In the genomic region with DNA sequence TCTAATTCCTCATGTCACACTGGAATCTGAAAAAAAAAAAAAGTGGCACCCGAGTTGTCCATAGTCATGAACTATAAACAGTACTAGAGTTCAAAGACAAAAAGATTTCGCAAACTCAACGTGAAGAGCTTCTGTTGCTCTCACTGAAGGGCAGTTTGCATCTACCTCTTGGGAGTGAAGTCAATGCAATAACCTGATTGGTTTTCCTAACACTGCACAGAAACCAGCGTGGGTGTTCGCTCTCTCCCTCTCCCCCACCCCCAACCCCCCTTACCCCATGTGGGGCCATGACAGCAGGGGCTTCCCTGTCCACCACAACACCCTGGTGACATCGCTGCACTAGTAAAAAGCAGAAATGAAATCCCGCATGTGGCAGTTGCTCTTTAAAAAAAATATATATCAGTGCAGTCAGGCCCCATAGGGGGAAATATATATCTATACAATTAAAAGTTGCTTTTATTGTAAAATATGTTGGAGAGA, we compare ENCODE assay signal across 12 cellular contexts.
DNase-seq lines count a peak whose midpoint lies in the region; ATAC-seq and TF ChIP-seq lines count a peak whose summit lies in the region.
"Had no signal": no experiment of that assay in that cellular context is flagged by ENCODE, and none has a peak within 500 bp of the region (broad histone marks: within the 10 kb centered on the region; RNA-seq: fewer than 3 reads in every experiment).

No MANE protein-coding gene starts in this region.

- no peak for TF ChIP-seq CTCF in GM10248 (IDR thresholded peaks at IDR 0.05; ENCODE audit: control extremely low read depth, extremely low read depth, low read depth, missing control alignments)
- no peak for TF ChIP-seq CTCF in SU-DHL-6 (IDR thresholded peaks at IDR 0.05; ENCODE audit: insufficient read depth, low read length, poor library complexity, severe bottlenecking)

- no peaks in the 10 kb centered on the region for H3K9me3 ChIP-seq in SU-DHL-6 (ENCODE audit: insufficient read depth, low read length)
- H3K9me3 ChIP-seq: Caco-2 had no signal

- no peak overlapping the region for H3K4me3 Mint-ChIP-seq in immature natural killer cell
- no peak overlapping the region for H3K4me3 Mint-ChIP-seq in natural killer cell treated with Interleukin-12 subunit alpha and Interleukin-12 subunit beta and Interleukin-15 and Interleukin-18, amount 100 ng/mL, for 72 hours

- no peak overlapping the region for H3K9ac ChIP-seq in SU-DHL-6 (ENCODE audit: low read length)

- no peaks in the 10 kb centered on the region for H3K79me2 ChIP-seq in SU-DHL-6 (ENCODE audit: insufficient read depth, low read length)

- no peaks in the 10 kb centered on the region for H3K27me3 ChIP-seq in SU-DHL-6 (ENCODE audit: low read length)

- no peak overlapping the region for H3K27ac Mint-ChIP-seq in immature natural killer cell
- H3K27ac Mint-ChIP-seq in natural killer cell treated with Interleukin-12 subunit alpha and Interleukin-12 subunit beta and Interleukin-15 and Interleukin-18, amount 100 ng/mL, for 72 hours: no peak overlapping the region

- peak overlapping the region; percentile 34 for H3K4me2 ChIP-seq in SU-DHL-6 (ENCODE audit: low read depth, low read length, poor library complexity, severe bottlenecking)

- DNase-seq in GM10248 (ENCODE audit: extremely low spot score): peak; percentile 90
- no peak for DNase-seq in immature natural killer cell
- no peak for DNase-seq in COLO829 (ENCODE audit: low spot score)
- no peak for DNase-seq in NCI-H748 (lab: John Stamatoyannopoulos, UW; ENCODE audit: unreplicated experiment)
- no peak for DNase-seq in natural killer cell treated with Interleukin-12 subunit alpha and Interleukin-12 subunit beta and Interleukin-15 and Interleukin-18, amount 100 ng/mL, for 72 hours (ENCODE audit: low spot score)
- DNase-seq: Caco-2; mammary epithelial cell; SHP77; stimulated activated CD4-positive, alpha-beta T cell treated with anti-CD3 and anti-CD28 coated beads, Interleukin-2, amount 100 ng/mL, for 24 hours had no signal

- H3K36me3 ChIP-seq in SU-DHL-6 (ENCODE audit: low read length): no peaks in the 10 kb centered on the region

- no peaks in the 10 kb centered on the region for H3F3A ChIP-seq in SU-DHL-6 (ENCODE audit: insufficient read depth)

- H3K4me3 ChIP-seq in SU-DHL-6 (ENCODE audit: insufficient read depth, low read length, poor library complexity, severe bottlenecking): no peak overlapping the region

- POLR2A ChIA-PET in GM10248 (lab: Yijun Ruan, JAX): no interaction called here

- ATAC-seq in GM19397 (IDR thresholded peaks at IDR 0.05; ENCODE audit: unreplicated experiment): peak; percentile 83
- peak; percentile 88 for ATAC-seq in HG03045 (IDR thresholded peaks at IDR 0.05; ENCODE audit: unreplicated experiment)
- no peak for ATAC-seq in natural killer cell treated with Interleukin-12 subunit alpha and Interleukin-12 subunit beta and Interleukin-15 and Interleukin-18, amount 100 ng/mL, for 72 hours

- H3K27me3 Mint-ChIP-seq in immature natural killer cell (ENCODE audit: low read depth in 3 of 3): no peaks in the 10 kb centered on the region
- no peaks in the 10 kb centered on the region for H3K27me3 Mint-ChIP-seq in natural killer cell treated with Interleukin-12 subunit alpha and Interleukin-12 subunit beta and Interleukin-15 and Interleukin-18, amount 100 ng/mL, for 72 hours

- no peaks in the 10 kb centered on the region for H4K20me1 ChIP-seq in SU-DHL-6 (ENCODE audit: low read depth, low read length)

- H3K27ac ChIP-seq in SU-DHL-6 (ENCODE audit: low read depth, low read length): no peak overlapping the region

- H3K4me1 Mint-ChIP-seq in immature natural killer cell: no peaks in the 10 kb centered on the region
- H3K4me1 Mint-ChIP-seq in natural killer cell treated with Interleukin-12 subunit alpha and Interleukin-12 subunit beta and Interleukin-15 and Interleukin-18, amount 100 ng/mL, for 72 hours (ENCODE audit: low read depth in 2 of 2): no peaks in the 10 kb centered on the region

- peaks cover 7 to 18% (median 15%) of the 10 kb centered on the region in 3 donors for H3K36me3 Mint-ChIP-seq in immature natural killer cell
- peaks cover 5% of the 10 kb centered on the region for H3K36me3 Mint-ChIP-seq in natural killer cell treated with Interleukin-12 subunit alpha and Interleukin-12 subunit beta and Interleukin-15 and Interleukin-18, amount 100 ng/mL, for 72 hours

- no peaks in the 10 kb centered on the region for H3K9me3 Mint-ChIP-seq in immature natural killer cell
- no peaks in the 10 kb centered on the region for H3K9me3 Mint-ChIP-seq in natural killer cell treated with Interleukin-12 subunit alpha and Interleukin-12 subunit beta and Interleukin-15 and Interleukin-18, amount 100 ng/mL, for 72 hours

- CTCF ChIA-PET in GM10248 (lab: Yijun Ruan, JAX): interaction anchor here (1.0 kb wide), 3 partner anchors 11 to 15 kb away, joined by 3 read pairs; no protein-coding TSS in a partner anchor

- no peaks in the 10 kb centered on the region for H3K9me2 ChIP-seq in SU-DHL-6 (replicated peaks; ENCODE audit: insufficient read depth, low read length)

- H2AFZ ChIP-seq in SU-DHL-6 (ENCODE audit: low read depth, low read length, severe bottlenecking): no peak overlapping the region

Comparison
In these comparisons a context has a peak if more than half of its experiments do, and no peak if none do; other contexts are left out.
1. ATAC-seq: peak in GM19397 (single experiment) and HG03045 (single experiment); none in natural killer cell treated with Interleukin-12 subunit alpha and Interleukin-12 subunit beta and Interleukin-15 and Interleukin-18, amount 100 ng/mL, for 72 hours (0 of 2).